Comparison of ENCODE assay signal across 28 cellular contexts in the genomic region with DNA sequence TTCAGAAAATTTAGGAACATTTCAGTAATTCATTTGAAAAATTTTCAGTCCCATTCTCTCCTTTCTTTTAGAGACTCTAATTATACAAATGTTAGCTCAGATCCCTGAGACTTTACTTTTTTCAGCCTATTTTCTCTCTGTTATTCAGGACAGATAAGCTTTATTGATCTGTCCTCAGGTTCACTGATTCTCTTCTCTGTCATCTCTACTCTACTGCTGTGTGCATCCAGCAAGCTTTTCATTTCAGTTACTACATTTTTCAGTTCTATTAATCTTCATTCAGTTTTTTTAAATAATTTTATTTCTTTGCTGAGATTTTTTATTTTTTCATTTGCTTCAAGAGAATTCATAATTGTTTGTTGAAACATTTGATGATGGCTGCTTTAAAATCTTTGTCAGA.
"Had no signal": no experiment of that assay in that cellular context is flagged by ENCODE, and none has a peak within 500 bp of the region (broad histone marks: within the 10 kb centered on the region; RNA-seq: fewer than 3 reads in every experiment).

No MANE protein-coding gene starts in this region.

- H3K27ac ChIP-seq: colonic mucosa, coronary artery, dorsolateral prefrontal cortex, epithelial cell of prostate, esophagus muscularis mucosa, esophagus squamous epithelium, foreskin keratinocyte, gastrocnemius medialis, gastroesophageal sphincter, heart left ventricle, heart right ventricle had no signal

- H3K9me3 ChIP-seq: colonic mucosa, esophagus muscularis mucosa, esophagus squamous epithelium, gastrocnemius medialis, gastroesophageal sphincter, heart right ventricle had no signal

- H3K27me3 ChIP-seq: colonic mucosa, foreskin keratinocyte, gastrocnemius medialis, heart left ventricle had no signal

- H3K36me3 ChIP-seq: colonic mucosa, esophagus muscularis mucosa, esophagus squamous epithelium, gastrocnemius medialis, gastroesophageal sphincter, heart left ventricle, heart right ventricle had no signal

- ATAC-seq: effector memory CD8-positive, alpha-beta T cell; esophagus mucosa; foreskin keratinocyte; gastrocnemius medialis; gastroesophageal sphincter; heart left ventricle; heart right ventricle had no signal

- H3K4me3 ChIP-seq: colonic mucosa, coronary artery, dorsolateral prefrontal cortex, esophagus muscularis mucosa, esophagus squamous epithelium, gastrocnemius medialis, gastroesophageal sphincter, heart left ventricle, heart right ventricle had no signal

- FAIRE-seq: colon, endometrium, endothelial cell of umbilical vein, frontal cortex had no signal

- DNase-seq: colonic mucosa; cortex of kidney; dermis blood vessel endothelial cell; dorsolateral prefrontal cortex; effector CD4-positive, alpha-beta T cell; effector CD8-positive, alpha-beta T cell; effector memory CD4-positive, alpha-beta T cell; effector memory CD8-positive, alpha-beta T cell; endodermal cell; erythroblast; esophagus squamous epithelium; foreskin fibroblast; foreskin keratinocyte; foreskin melanocyte; gastrocnemius medialis; glutamatergic neuron; head of caudate nucleus; heart left ventricle; heart right ventricle had no signal

- H3K4me1 ChIP-seq: colonic mucosa, esophagus muscularis mucosa, esophagus squamous epithelium, gastrocnemius medialis, gastroesophageal sphincter, heart right ventricle had no signal
